Comparison of ENCODE assay signal across 8 cellular contexts in genomic region chr1:3618904-3619671, GRCh38. TPM values are rescaled to one million over a fixed set of nuclear protein-coding genes. Genes with fewer than 3 reads are reported as not detected.
DNase-seq lines count a peak whose midpoint lies in the region; ATAC-seq and TF ChIP-seq lines count a peak whose summit lies in the region.

No MANE protein-coding gene starts in this region.

- peak; percentile 95 for TF ChIP-seq CTCF in PC-3 (conservative IDR thresholded peaks at IDR 0.05; ENCODE audit: low read depth, low read length)
- peak; percentile 83 for TF ChIP-seq CTCF in natural killer cell (IDR thresholded peaks at IDR 0.05)

- H3K36me3 Mint-ChIP-seq in natural killer cell = no peaks in the 10 kb centered on the region
- no peaks in the 10 kb centered on the region for H3K36me3 Mint-ChIP-seq in stimulated activated naive B cell treated with anti-CD40 and anti-IgM and Interleukin-4, amounts not matched to agents 10 μg/mL and 1 μg/mL and 100 μg/mL, for 72 hours

- H3K9me3 Mint-ChIP-seq in natural killer cell = no peaks in the 10 kb centered on the region
- no peaks in the 10 kb centered on the region for H3K9me3 Mint-ChIP-seq in stimulated activated naive B cell treated with anti-CD40 and anti-IgM and Interleukin-4, amounts not matched to agents 10 μg/mL and 1 μg/mL and 100 μg/mL, for 72 hours

- peaks cover 26% of the 10 kb centered on the region for H3K4me1 ChIP-seq in PC-3 (ENCODE audit: insufficient read depth, low read length)

- no peaks in the 10 kb centered on the region for H3K27me3 ChIP-seq in PC-3 (ENCODE audit: low read length)

- intact Hi-C loops in PC-3 (cut with micrococcal nuclease) = loop anchor here (1.0 kb wide), 3 partner anchors 32 to 128 kb away; no protein-coding TSS in a partner anchor
- intact Hi-C loops in natural killer cell (cut with micrococcal nuclease) = loop anchor here (1.0 kb wide), 3 partner anchors 31 to 128 kb away; no protein-coding TSS in a partner anchor

- peak overlapping the region; percentile 21; the same call in 1 of the 2 replicates for H2AFZ ChIP-seq in PC-3 (ENCODE audit: low read length)

- no peaks in the 10 kb centered on the region for H3F3A ChIP-seq in PC-3 (ENCODE audit: low read length, unreplicated experiment)

- peaks cover 0 to 5% of the 10 kb centered on the region in 2 donors for H3K27me3 Mint-ChIP-seq in natural killer cell (ENCODE audit: low read depth in 2 of 2)
- H3K27me3 Mint-ChIP-seq in stimulated activated naive B cell treated with anti-CD40 and anti-IgM and Interleukin-4, amounts not matched to agents 10 μg/mL and 1 μg/mL and 100 μg/mL, for 72 hours = peaks cover under 1 to 11% of the 10 kb centered on the region in 2 donors

- peak overlapping the region; percentile 16; the same call in 1 of the 2 replicates for H3K4me2 ChIP-seq in PC-3 (ENCODE audit: low read length)

- H3K4me3 ChIP-seq in PC-3 (ENCODE audit: low read length) = no peak overlapping the region

- peaks cover 35 to 38% of the 10 kb centered on the region in 2 donors for H3K4me1 Mint-ChIP-seq in natural killer cell
- peaks cover 21 to 32% of the 10 kb centered on the region in 2 donors for H3K4me1 Mint-ChIP-seq in stimulated activated naive B cell treated with anti-CD40 and anti-IgM and Interleukin-4, amounts not matched to agents 10 μg/mL and 1 μg/mL and 100 μg/mL, for 72 hours

- DNase-seq in DMS153 treated with DMSO at 0.1 percent for 48 hours (lab: John Stamatoyannopoulos, UW; ENCODE audit: unreplicated experiment) (peak; percentile 23), HT-29 (ENCODE audit: low spot score) (peak; percentile 86), PC-3 (peak; percentile 91), activated T-cell treated with anti-CD3 and anti-CD28 coated beads for 4 hours (peak; percentile 74), natural killer cell (peak; percentile 67)
- DNase-seq in stimulated activated naive B cell treated with anti-CD40 and anti-IgM and Interleukin-4, amounts not matched to agents 10 μg/mL and 1 μg/mL and 100 μg/mL, for 72 hours = peak; percentile 61

- H3K27ac ChIP-seq in PC-3 (ENCODE audit: low read length) = no peak overlapping the region

- no peak overlapping the region for H3K27ac Mint-ChIP-seq in natural killer cell
- no peak overlapping the region for H3K27ac Mint-ChIP-seq in stimulated activated naive B cell treated with anti-CD40 and anti-IgM and Interleukin-4, amounts not matched to agents 10 μg/mL and 1 μg/mL and 100 μg/mL, for 72 hours

- no TSS peak for BruUV-seq in PC-3 (replicated peaks; lab: Mats Ljungman, UMichigan)

- CTCF ChIA-PET in PC-3 (lab: Charles Lee) = interaction anchor here (0.5 to 1.5 kb wide), 12 partner anchors 11 to 166 kb away, joined by 3 to 31 read pairs (median 5); no protein-coding TSS in a partner anchor

- H4K20me1 ChIP-seq in PC-3 (ENCODE audit: low read length) = no peaks in the 10 kb centered on the region

- H3K9me3 ChIP-seq in PC-3 (ENCODE audit: low read length) = no peaks in the 10 kb centered on the region

- H3K36me3 ChIP-seq in PC-3 (ENCODE audit: low read depth, low read length) = no peaks in the 10 kb centered on the region

- ATAC-seq in PC-3 (peak; percentile 75), esophagus mucosa (peak; percentile 77), natural killer cell (peak; percentile 83 to 97 (median 92)), HG02678 (IDR thresholded peaks at IDR 0.05; ENCODE audit: unreplicated experiment) (no peak)
- ATAC-seq in stimulated activated naive B cell treated with anti-CD40 and anti-IgM and Interleukin-4, amounts not matched to agents 10 μg/mL and 1 μg/mL and 100 μg/mL, for 72 hours (replicated peaks) = peak; percentile 87 to 88

- no peak overlapping the region for H3K4me3 Mint-ChIP-seq in natural killer cell
- no peak overlapping the region for H3K4me3 Mint-ChIP-seq in stimulated activated naive B cell treated with anti-CD40 and anti-IgM and Interleukin-4, amounts not matched to agents 10 μg/mL and 1 μg/mL and 100 μg/mL, for 72 hours

- no peaks in the 10 kb centered on the region for H3K9me2 ChIP-seq in PC-3 (replicated peaks; ENCODE audit: low read length)

- POLR2A ChIA-PET in PC-3 (lab: Charles Lee; ENCODE audit: unreplicated experiment) = no interaction called here

- H3K9ac ChIP-seq in PC-3 (ENCODE audit: low read length) = no peak overlapping the region

- H3K79me2 ChIP-seq in PC-3 (ENCODE audit: low read length) = no peaks in the 10 kb centered on the region

RNA-seq across cellular contexts. Expression of gene TPRG1L, which starts 5.7 kb away (rescaled TPM):
- total RNA-seq in HT-29 (2014; rRNA removed; shearing (Covaris generic)) = 43.1 and 44.4 TPM in 2 replicates
- total RNA-seq in PC-3 (2014; rRNA removed) (32.0 and 44.5 TPM in 2 replicates), esophagus mucosa (40.3 TPM), natural killer cell (10 to 100 TPM; 36.2 to 46.7 (median 37.9) TPM)

RNA-seq across cellular contexts. Expression of gene MEGF6, which starts 7.8 kb away (rescaled TPM):
- 12.7 and 16.5 TPM in 2 replicates for total RNA-seq in HT-29 (2014; rRNA removed; shearing (Covaris generic))
- total RNA-seq in PC-3 (2014; rRNA removed) (32.5 and 40.1 TPM in 2 replicates), esophagus mucosa (12.5 TPM), natural killer cell (10 to 100 TPM in 1 of 3 donors, 1 to 10 TPM in 2; 3.1 to 15.6 (median 5.1) TPM)

RNA-seq across cellular contexts. Expression of gene WRAP73, which starts 30.8 kb away (rescaled TPM):
- 60.3 and 66.7 TPM in 2 replicates for total RNA-seq in HT-29 (2014; rRNA removed; shearing (Covaris generic))
- total RNA-seq in PC-3 (2014; rRNA removed) (57.2 and 67.8 TPM in 2 replicates), esophagus mucosa (13.9 TPM), natural killer cell (10 to 100 TPM; 27.8 to 35.4 (median 30.1) TPM)

RNA-seq across cellular contexts. Expression of gene TP73, which starts 33.2 kb away (rescaled TPM):
- total RNA-seq in HT-29 (2014; rRNA removed; shearing (Covaris generic)) = 6.9 and 11.1 TPM in 2 replicates
- total RNA-seq in PC-3 (2014; rRNA removed) (2.5 and 2.6 TPM in 2 replicates), esophagus mucosa (5.2 TPM), natural killer cell (under 1 TPM; 0.28 to 0.50 (median 0.39) TPM)

Comparison
In these comparisons a context has a peak if more than half of its experiments do, and no peak if none do; other contexts are left out.
1. DNase-seq: peak in every context shown above with its lines; median percentile 91 in PC-3; 86 in HT-29; 74 in activated T-cell treated with anti-CD3 and anti-CD28 coated beads for 4 hours; 67 in natural killer cell; 61 in stimulated activated naive B cell treated with anti-CD40 and anti-IgM and Interleukin-4, amounts not matched to agents 10 μg/mL and 1 μg/mL and 100 μg/mL, for 72 hours; 23 in DMS153 treated with DMSO at 0.1 percent for 48 hours.